ENCODE assay signal across 8 cellular contexts in genomic region chr11:116772443-116773202, GRCh38. TPM values are rescaled to one million over a fixed set of nuclear protein-coding genes. Genes with fewer than 3 reads are reported as not detected.
DNase-seq lines count a peak whose midpoint lies in the region; ATAC-seq and TF ChIP-seq lines count a peak whose summit lies in the region.

Gene BUD13 (minus strand): TSS chr11:116772987. CDS start chr11:116772964, 23 bp downstream.

- ATAC-seq in GM18870 (IDR thresholded peaks at IDR 0.05; ENCODE audit: unreplicated experiment) (peak; percentile 62), HG03108 (IDR thresholded peaks at IDR 0.05; ENCODE audit: unreplicated experiment) (peak; percentile 81), activated B cell treated with CpG ODN at 0.5 μM for 24 hours (ENCODE audit: low read depth) (peak; percentile 89)

- POLR2A ChIA-PET in AG04449 (lab: Yijun Ruan, JAX) (no interaction called here), activated B cell treated with CpG ODN at 0.5 μM for 24 hours (lab: Charles Lee) (interaction anchor here (0.5 to 7.4 kb wide), 8 partner anchors 12 to 459 kb away, joined by 3 to 52 read pairs (median 4); partner anchors contain the start of genes PAFAH1B2, PCSK7 and ZPR1)

- TF ChIP-seq CTCF in AG04449 (IDR thresholded peaks at IDR 0.05; ENCODE audit: insufficient read depth, low read length, missing control alignments) (no peak), activated B cell treated with CpG ODN at 0.5 μM for 24 hours (IDR thresholded peaks at IDR 0.05) (no peak), cardiac fibroblast (IDR thresholded peaks at IDR 0.05; ENCODE audit: low read depth, low read length) (no peak)

- no peaks in the 10 kb centered on the region for H3K27me3 Mint-ChIP-seq in activated B cell treated with CpG ODN at 0.5 μM for 24 hours

- no peaks in the 10 kb centered on the region for H3K9me3 Mint-ChIP-seq in activated B cell treated with CpG ODN at 0.5 μM for 24 hours

- intact Hi-C loops in activated B cell treated with CpG ODN at 0.5 μM for 24 hours (cut with micrococcal nuclease) = loop anchor here (1.0 to 5.0 kb wide), 7 partner anchors 16 to 555 kb away; partner anchors contain the start of genes CEP164, SIDT2, SIK3 and ZPR1

- peak within 1 kb of the TSS; percentile 96 for H3K27ac Mint-ChIP-seq in activated B cell treated with CpG ODN at 0.5 μM for 24 hours

- H3K4me3 ChIP-seq in AG04449 (ENCODE audit: low read depth, low read length) (peak within 1 kb of the TSS; percentile 78), cardiac fibroblast (replicated peaks in 1 of 2; ENCODE audit: low read depth in 2 of 2, low read length in 2 of 2) (peak within 1 kb of the TSS; percentile 80 to 92)

- CTCF ChIA-PET in AG04449 (lab: Yijun Ruan, JAX) = interaction anchor here (1.8 to 2.9 kb wide), 3 partner anchors 18 to 334 kb away, joined by 8 to 17 read pairs (median 9); partner anchors contain the start of gene APOA5
- CTCF ChIA-PET in activated B cell treated with CpG ODN at 0.5 μM for 24 hours (lab: Charles Lee) = interaction anchor here (0.6 to 2.1 kb wide), 2 partner anchors 15 to 19 kb away, joined by 3 to 6 read pairs; partner anchors contain the start of gene APOA5

- peaks cover 37% of the 10 kb centered on the region for H3K4me1 Mint-ChIP-seq in activated B cell treated with CpG ODN at 0.5 μM for 24 hours

- H3K4me3 Mint-ChIP-seq in activated B cell treated with CpG ODN at 0.5 μM for 24 hours = peak within 1 kb of the TSS; percentile 98

- no peak for DNase-seq in AG04449 (ENCODE audit: low read depth, low spot score)
- DNase-seq in NCI-H345 (lab: John Stamatoyannopoulos, UW) = peak; percentile 94
- DNase-seq in activated B cell treated with CpG ODN at 0.5 μM for 24 hours = peak; percentile 96
- peak; percentile 83 to 85 for DNase-seq in cardiac fibroblast (ENCODE audit: low read depth in 2 of 2)
- peak; percentile 90 for DNase-seq in inferior parietal cortex (ENCODE audit: extremely low spot score)
- DNase-seq in stimulated activated CD4-positive, alpha-beta T cell treated with anti-CD3 and anti-CD28 coated beads, Interleukin-12 subunit alpha, Interleukin-12 subunit beta, amount 100 ng/mL, for 4 hours = peak; percentile 95

- peaks cover 38% of the 10 kb centered on the region for H3K36me3 Mint-ChIP-seq in activated B cell treated with CpG ODN at 0.5 μM for 24 hours (ENCODE audit: low read depth)

RNA-seq across cellular contexts. Expression of gene BUD13, which starts in this region (rescaled TPM):
- total RNA-seq in activated B cell treated with CpG ODN at 0.5 μM for 24 hours = 18.4 and 18.8 TPM in 2 replicates
